8 cellular contexts compared by ENCODE assay signal in the genomic region with DNA sequence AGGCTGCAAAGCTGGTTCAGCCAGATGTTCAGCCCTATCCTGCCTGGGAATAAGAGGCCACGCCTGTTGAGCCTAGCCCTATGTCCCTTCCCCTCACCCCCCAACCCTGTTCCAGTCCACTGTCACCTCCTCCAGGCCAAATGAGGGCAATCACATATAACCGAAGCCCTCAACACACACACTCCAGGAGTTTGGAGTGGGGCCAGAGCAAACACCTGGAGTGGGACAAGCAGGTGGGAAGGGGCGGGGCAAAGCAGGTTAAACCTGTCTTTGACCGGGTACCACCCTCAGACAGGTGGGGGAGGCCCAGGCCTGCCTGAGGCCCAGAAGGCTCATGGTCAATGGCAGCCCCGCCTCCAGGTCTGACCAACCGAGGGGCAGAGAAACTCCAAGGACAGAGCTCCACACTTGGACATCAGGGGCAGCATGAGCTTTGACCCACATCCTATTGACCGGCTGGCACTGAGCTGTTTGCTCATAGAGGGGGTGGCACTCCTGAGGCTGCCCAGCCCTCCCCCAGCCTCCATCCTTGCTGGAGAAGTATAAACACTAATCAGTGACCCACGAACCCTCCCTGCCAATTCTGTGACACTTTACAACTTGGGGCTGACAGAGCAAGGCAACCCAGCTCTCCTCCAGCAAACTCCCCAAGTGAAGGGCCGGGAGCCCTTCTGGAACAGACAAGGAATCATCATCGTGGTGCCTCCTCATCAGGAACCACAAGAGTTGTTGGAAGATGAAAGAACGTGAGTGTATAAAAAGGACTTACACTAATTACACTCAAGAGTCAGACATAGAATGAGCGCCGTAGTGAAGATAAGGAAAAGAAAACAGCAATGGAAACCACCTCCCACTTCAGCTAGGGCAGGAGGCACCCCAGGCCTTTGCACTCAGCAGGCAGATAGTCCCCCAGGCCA. TPM values are rescaled to one million over a fixed set of nuclear protein-coding genes. Genes with fewer than 3 reads are reported as not detected.
A peak's percentile ranks its signal among the peaks of the same experiment; 100 is the strongest.
DNase-seq lines count a peak whose midpoint lies in the region; TF ChIP-seq lines count a peak whose summit lies in the region.

No MANE protein-coding gene starts in this region.

- H3K4me3 ChIP-seq in stomach: peak overlapping the region; percentile 53 to 63 (median 58)

- intact Hi-C loops in stomach (cut with DNase I; ENCODE audit: low total_unique reads): no loop called here
- intact Hi-C loops in cardiac septum (cut with DNase I): loop anchor here (5.0 to 10.0 kb wide), 2 partner anchors 242 to 350 kb away; a partner anchor contains a TSS

- TF ChIP-seq EP300 in stomach (IDR thresholded peaks at IDR 0.05): no peak

- H3K27me3 ChIP-seq in stomach: peaks cover 0 to 5% (median 0%) of the 10 kb centered on the region in 3 donors

- H3K4me3 Mint-ChIP-seq in immature natural killer cell: peak overlapping the region; percentile 4 to 68 (median 34)

- WGBS in stomach, 5 donors: 18 to 43% (median 30%) methylated on average over 10 to 13 of the region's 13 CpGs

- peaks cover 39 to 71% (median 54%) of the 10 kb centered on the region in 4 donors for H3K4me1 ChIP-seq in stomach

- TF ChIP-seq CTCF in stomach (IDR thresholded peaks at IDR 0.05) (peak in 1 of 7 experiments; percentile 14), GM10266 (IDR thresholded peaks at IDR 0.05; ENCODE audit: control insufficient read depth, insufficient read depth, low read depth, missing control alignments) (no peak)

- peaks cover 26 to 39% (median 32%) of the 10 kb centered on the region in 4 donors for H3K36me3 ChIP-seq in stomach

- peak; percentile 29 to 43 for DNase-seq in SHP77 (lab: John Stamatoyannopoulos, UW)
- DNase-seq in SHP77 treated with DMSO at 0.1 percent for 48 hours (lab: John Stamatoyannopoulos, UW): no peak
- DNase-seq in RKO (ENCODE audit: low spot score): peak; percentile 51
- no peak for DNase-seq in immature natural killer cell
- peak; percentile 99 for DNase-seq in stomach
- DNase-seq in GM10266 (ENCODE audit: extremely low spot score): no peak
- DNase-seq in CD1c-positive myeloid dendritic cell (ENCODE audit: extremely low spot score): no peak
- no peak for DNase-seq in cardiac septum (ENCODE audit: low spot score)

- no peaks in the 10 kb centered on the region for H3K36me3 Mint-ChIP-seq in immature natural killer cell

- H3K4me1 Mint-ChIP-seq in immature natural killer cell: peaks cover 27 to 40% of the 10 kb centered on the region in 2 donors

- no peaks in the 10 kb centered on the region for H3K9me3 Mint-ChIP-seq in immature natural killer cell

- peak overlapping the region in 4 of 6 donors; percentile 4 to 56 (median 44) for H3K27ac Mint-ChIP-seq in immature natural killer cell

- H3K9me3 ChIP-seq in stomach: no peaks in the 10 kb centered on the region

- peak in 2 of 4 donors; percentile 23 to 48 for TF ChIP-seq POLR2A in stomach (IDR thresholded peaks at IDR 0.05)

- H3K27me3 Mint-ChIP-seq in immature natural killer cell (ENCODE audit: low read depth in 3 of 3): peaks cover 16 to 35% (median 35%) of the 10 kb centered on the region in 3 donors

- H3K27ac ChIP-seq in stomach: peak overlapping the region; percentile 91 to 97 (median 92)

RNA-seq across cellular contexts. Expression of a gene that starts 1.5 kb away (rescaled TPM):
- under 1 TPM in 1 of 3 donors, not detected in 2; 0.45 TPM for polyA plus RNA-seq in immature natural killer cell
- 100 to 1,000 TPM in 1 of 5 donors, 10 to 100 TPM in 4; 19.8 to 184 (median 76.3) TPM for total RNA-seq in stomach
- polyA plus RNA-seq in stomach: 10 to 100 TPM; 21.5 to 36.9 (median 31.2) TPM
- not detected for total RNA-seq in cardiac septum

RNA-seq across cellular contexts. Expression of a gene that starts 10.7 kb away (rescaled TPM):
- 10 to 100 TPM in 1 of 3 donors, 1 to 10 TPM in 2; 4.8 to 10.7 (median 9.0) TPM for polyA plus RNA-seq in immature natural killer cell
- total RNA-seq in stomach: 10 to 100 TPM in 2 of 5 donors, 1 to 10 TPM in 3; 3.5 to 16.5 (median 9.8) TPM
- polyA plus RNA-seq in stomach: 1 to 10 TPM; 4.4 to 6.0 (median 5.8) TPM
- 46.7 TPM for total RNA-seq in cardiac septum

RNA-seq across cellular contexts. Expression of a gene that starts 29.9 kb away (rescaled TPM):
- polyA plus RNA-seq in immature natural killer cell (10 to 100 TPM in 1 of 3 donors, 1 to 10 TPM in 2; 1.9 to 12.8 (median 6.0) TPM), stomach (1 to 10 TPM; 2.9 to 6.0 (median 4.2) TPM)
- total RNA-seq in stomach (10 to 100 TPM; 11.9 to 66.1 (median 17.2) TPM), cardiac septum (42.4 TPM)

Comparison
In these comparisons a context has a peak if more than half of its experiments do, and no peak if none do; other contexts are left out.
1. DNase-seq: peak in SHP77 (2 of 2), RKO (single experiment) and stomach (single experiment); none in SHP77 treated with DMSO at 0.1 percent for 48 hours (single experiment), immature natural killer cell (0 of 3), GM10266 (single experiment), CD1c-positive myeloid dendritic cell (single experiment) and cardiac septum (single experiment).
2. RNA of a gene that starts 1.5 kb away (total RNA-seq): 19.8 to 184 TPM in stomach; not detected in cardiac septum (single experiment); every median in the first group is over 10 times any median in the second.